ENCODE assay signal across 7 cellular contexts in genomic region chr19:19385900-19386339, GRCh38. TPM values are rescaled to one million over a fixed set of nuclear protein-coding genes. Genes with fewer than 3 reads are reported as not detected.
DNase-seq lines count a peak whose midpoint lies in the region; ATAC-seq and TF ChIP-seq lines count a peak whose summit lies in the region.

No MANE protein-coding gene starts in this region.

- no peak for TF ChIP-seq CTCF in nephron progenitor cell (IDR thresholded peaks at IDR 0.05)

- peak; percentile 28 for ATAC-seq in GM18909 (IDR thresholded peaks at IDR 0.05; ENCODE audit: poor library complexity, unreplicated experiment)
- ATAC-seq in HG03064 (IDR thresholded peaks at IDR 0.05; ENCODE audit: low read depth, unreplicated experiment) = peak; percentile 31
- ATAC-seq in T-helper 17 cell = peak; percentile 7

- no peaks in the 10 kb centered on the region for H3K36me3 Mint-ChIP-seq in T-helper 17 cell (ENCODE audit: low read depth)
- peaks cover 8% of the 10 kb centered on the region for H3K36me3 Mint-ChIP-seq in nephron progenitor cell (ENCODE audit: low read depth)

- no peaks in the 10 kb centered on the region for H3K36me3 ChIP-seq in urinary bladder (ENCODE audit: insufficient read depth)

- H3K27me3 Mint-ChIP-seq in T-helper 17 cell = no peaks in the 10 kb centered on the region
- peaks cover 5% of the 10 kb centered on the region for H3K27me3 Mint-ChIP-seq in nephron progenitor cell (ENCODE audit: low read depth, poor library complexity)

- DNase-seq in T-helper 17 cell = peak in 1 of 3 donors; percentile 32
- DNase-seq in effector CD4-positive, alpha-beta T cell = peak; percentile 49
- DNase-seq in nephron progenitor cell = peak; percentile 69
- DNase-seq in pons (ENCODE audit: low spot score) = no peak

- H3K4me1 Mint-ChIP-seq in T-helper 17 cell (peaks cover 49% of the 10 kb centered on the region), nephron progenitor cell (peaks cover 50% of the 10 kb centered on the region)

- H3K9me3 Mint-ChIP-seq in nephron progenitor cell = peaks cover 26% of the 10 kb centered on the region

- H3K27ac ChIP-seq in urinary bladder (ENCODE audit: low read depth) = peak overlapping the region; percentile 78

- WGBS in urinary bladder = under 1% methylated on average over 58 of the region's 59 CpGs

- H3K27ac Mint-ChIP-seq in T-helper 17 cell (peak overlapping the region; percentile 99), nephron progenitor cell (peak overlapping the region; percentile 96)

- H3K9me3 ChIP-seq in T-helper 17 cell (ENCODE audit: control insufficient read depth, low read length, poor library complexity, severe bottlenecking) = no peaks in the 10 kb centered on the region

- H3K4me1 ChIP-seq in urinary bladder (ENCODE audit: insufficient read depth) = peaks cover 6% of the 10 kb centered on the region

- H3K4me3 ChIP-seq in urinary bladder (ENCODE audit: low read depth, low read length) = peak overlapping the region; percentile 72

- H3K4me3 Mint-ChIP-seq in T-helper 17 cell (peak overlapping the region; percentile 98), nephron progenitor cell (peak overlapping the region; percentile 90)

RNA-seq across cellular contexts. Expression of gene GATAD2A, which starts 19.6 kb away (rescaled TPM):
- 100 to 1,000 TPM; 129 to 153 TPM for total RNA-seq in T-helper 17 cell
- total RNA-seq in urinary bladder = 15.8 TPM
- polyA plus RNA-seq in urinary bladder = 22.9 TPM
